Comparison of ENCODE assay signal across 1 cellular context in genomic region chr13:80444240-80445015, GRCh38.
TF ChIP-seq lines count a peak whose summit lies in the region.

No MANE protein-coding gene starts in this region.

TF ChIP-seq in GM23338, 12 proteins besides CTCF, POLR2A, EP300 and RAD21 (continued from another document):
- TF ChIP-seq ETS1 (IDR thresholded peaks at IDR 0.05) (no peak), STAT1 (IDR thresholded peaks at IDR 0.05; ENCODE audit: unreplicated experiment) (no peak), JUNB (IDR thresholded peaks at IDR 0.05; ENCODE audit: unreplicated experiment) (no peak), EZH2 (IDR thresholded peaks at IDR 0.05; ENCODE audit: low read depth, unreplicated experiment) (no peak), POLR2AphosphoS5 (IDR thresholded peaks at IDR 0.05; ENCODE audit: low read depth) (no peak), ZNF331 (CRISPR knock-in tag; IDR thresholded peaks at IDR 0.05; ENCODE audit: low read depth) (no peak), NANOG (IDR thresholded peaks at IDR 0.05; ENCODE audit: borderline replicate concordance) (no peak), REST (IDR thresholded peaks at IDR 0.05; ENCODE audit: unreplicated experiment) (no peak)
